In the genomic region with DNA sequence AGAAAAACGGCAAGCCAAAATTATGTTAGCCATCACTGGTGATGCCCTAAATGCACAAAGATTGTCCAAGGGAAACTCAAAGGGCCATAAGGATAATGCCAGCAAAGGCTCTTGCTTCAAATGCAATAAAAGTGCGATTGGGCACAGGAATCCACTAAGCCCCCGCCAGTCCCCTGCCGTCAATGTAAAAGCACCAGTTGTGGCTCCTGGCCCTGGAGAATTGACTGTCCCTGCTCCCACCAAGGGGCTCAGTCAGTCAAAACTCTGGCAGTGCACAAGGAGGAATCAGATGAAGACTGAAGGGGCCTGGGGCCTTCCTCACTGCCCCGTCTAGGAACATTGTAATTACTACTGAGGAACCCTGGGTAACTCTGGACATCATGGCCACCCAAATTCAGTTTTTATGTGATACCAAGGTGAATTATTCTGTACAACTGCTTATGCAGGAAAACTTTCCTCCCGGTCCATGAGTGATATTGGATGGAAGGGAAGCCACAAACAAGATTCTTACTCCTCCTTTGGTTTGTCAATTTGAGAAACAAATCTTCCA, we compare ENCODE assay signal across 26 cellular contexts.
"Had no signal": no experiment of that assay in that cellular context is flagged by ENCODE, and none has a peak within 500 bp of the region (broad histone marks: within the 10 kb centered on the region; RNA-seq: fewer than 3 reads in every experiment).

No MANE protein-coding gene starts in this region.

- H3K36me3 Mint-ChIP-seq: activated naive CD8-positive, alpha-beta T cell; immature natural killer cell; T-cell had no signal

- H3K4me3 Mint-ChIP-seq: activated naive CD8-positive, alpha-beta T cell; activated T-cell treated with anti-CD3 and anti-CD28 coated beads, Interleukin-2, amount 50 U/mL, for 4 hours; central memory CD8-positive, alpha-beta T cell; immature natural killer cell; nephron progenitor cell; stimulated activated naive CD8-positive, alpha-beta T cell treated with anti-CD3 and anti-CD28 coated beads, Interleukin-15, Interleukin-2, amounts not matched to agents 100 ng/mL and 50 ng/mL, for 24 hours; T-cell; T-helper 2 cell treated with Interferon-gamma antibody and Interleukin-4, amounts not matched to agents 5 μg/mL and 100 μg/mL, for 36 hours had no signal

- H3K4me3 ChIP-seq: breast epithelium, colonic mucosa, dorsolateral prefrontal cortex, gastroesophageal sphincter, right lobe of liver, skin epidermis, tibial artery had no signal

- H3K27ac ChIP-seq: breast epithelium, colonic mucosa, dorsolateral prefrontal cortex, gastroesophageal sphincter, parathyroid adenoma, right lobe of liver, skin epidermis, tibial artery, VCaP had no signal

- H3K9me3 Mint-ChIP-seq: activated T-cell treated with anti-CD3 and anti-CD28 coated beads, Interleukin-2, amount 50 U/mL, for 4 hours; activated T-helper 2 cell treated with anti-CD3 and anti-CD28 coated beads, Interferon-gamma antibody, Interleukin-2, Interleukin-4, amounts not matched to agents 10 μg/mL and 5 μg/mL and 100 μg/mL, durations not matched to agents 14 hours and 24 hours and 36 hours; central memory CD8-positive, alpha-beta T cell; immature natural killer cell; nephron progenitor cell; stimulated activated naive CD8-positive, alpha-beta T cell treated with anti-CD3 and anti-CD28 coated beads, Interleukin-15, Interleukin-2, amounts not matched to agents 100 ng/mL and 50 ng/mL, for 24 hours; T-cell; T-helper 2 cell treated with Interferon-gamma antibody and Interleukin-4, amounts not matched to agents 5 μg/mL and 100 μg/mL, for 36 hours had no signal

- H3K4me1 ChIP-seq: breast epithelium, colonic mucosa, gastroesophageal sphincter, parathyroid adenoma, right lobe of liver, tibial artery had no signal

- H3K9ac ChIP-seq: parathyroid adenoma had no signal

- H2AFZ ChIP-seq: parathyroid adenoma had no signal

- H3K79me2 ChIP-seq: parathyroid adenoma had no signal

- H3K27me3 Mint-ChIP-seq: activated naive CD8-positive, alpha-beta T cell; stimulated activated naive CD8-positive, alpha-beta T cell treated with anti-CD3 and anti-CD28 coated beads, Interleukin-15, Interleukin-2, amounts not matched to agents 100 ng/mL and 50 ng/mL, for 24 hours had no signal

- DNase-seq: activated CD4-positive, alpha-beta T cell treated with anti-CD3 and anti-CD28 coated beads for 1 hour; activated CD8-positive, alpha-beta memory T cell treated with anti-CD3 and anti-CD28 coated beads for 24 hours; activated CD8-positive, alpha-beta memory T cell treated with anti-CD3 and anti-CD28 coated beads, Interleukin-2, amount 50 U/mL, for 4 hours; activated naive CD4-positive, alpha-beta T cell; activated T-cell treated with anti-CD3 and anti-CD28 coated beads, Interleukin-2, amount 50 U/mL, for 4 hours; colonic mucosa; dorsolateral prefrontal cortex; head of caudate nucleus; immature natural killer cell; left ventricle myocardium superior; nephron progenitor cell; right lobe of liver; stimulated activated CD4-positive, alpha-beta T cell treated with anti-CD3 and anti-CD28 coated beads, Interleukin-1b, Interleukin-23, amount 100 ng/mL, for 48 hours; substantia nigra; T-cell; tibial artery had no signal

- ATAC-seq: activated T-cell treated with anti-CD3 and anti-CD28 coated beads, Interleukin-2, amount 50 U/mL, for 4 hours; gastroesophageal sphincter; left ventricle myocardium superior; right lobe of liver; T-cell had no signal

- H3K9me3 ChIP-seq: breast epithelium, colonic mucosa, gastroesophageal sphincter, right lobe of liver, tibial artery had no signal

- H3K27ac Mint-ChIP-seq: activated naive CD8-positive, alpha-beta T cell; activated T-helper 2 cell treated with anti-CD3 and anti-CD28 coated beads, Interferon-gamma antibody, Interleukin-2, Interleukin-4, amounts not matched to agents 10 μg/mL and 5 μg/mL and 100 μg/mL, durations not matched to agents 14 hours and 24 hours and 36 hours; immature natural killer cell; stimulated activated naive CD8-positive, alpha-beta T cell treated with anti-CD3 and anti-CD28 coated beads, Interleukin-15, Interleukin-2, amounts not matched to agents 100 ng/mL and 50 ng/mL, for 24 hours; T-cell; T-helper 2 cell treated with Interferon-gamma antibody and Interleukin-4, amounts not matched to agents 5 μg/mL and 100 μg/mL, for 36 hours had no signal

- H3K27me3 ChIP-seq: breast epithelium, colonic mucosa, dorsolateral prefrontal cortex, gastroesophageal sphincter, right lobe of liver, tibial artery had no signal

- H3K36me3 ChIP-seq: breast epithelium, colonic mucosa, gastroesophageal sphincter, right lobe of liver, tibial artery had no signal

- H3K4me1 Mint-ChIP-seq: central memory CD8-positive, alpha-beta T cell; immature natural killer cell; T-cell had no signal
